Comparison of ENCODE assay signal across 16 cellular contexts in the genomic region with DNA sequence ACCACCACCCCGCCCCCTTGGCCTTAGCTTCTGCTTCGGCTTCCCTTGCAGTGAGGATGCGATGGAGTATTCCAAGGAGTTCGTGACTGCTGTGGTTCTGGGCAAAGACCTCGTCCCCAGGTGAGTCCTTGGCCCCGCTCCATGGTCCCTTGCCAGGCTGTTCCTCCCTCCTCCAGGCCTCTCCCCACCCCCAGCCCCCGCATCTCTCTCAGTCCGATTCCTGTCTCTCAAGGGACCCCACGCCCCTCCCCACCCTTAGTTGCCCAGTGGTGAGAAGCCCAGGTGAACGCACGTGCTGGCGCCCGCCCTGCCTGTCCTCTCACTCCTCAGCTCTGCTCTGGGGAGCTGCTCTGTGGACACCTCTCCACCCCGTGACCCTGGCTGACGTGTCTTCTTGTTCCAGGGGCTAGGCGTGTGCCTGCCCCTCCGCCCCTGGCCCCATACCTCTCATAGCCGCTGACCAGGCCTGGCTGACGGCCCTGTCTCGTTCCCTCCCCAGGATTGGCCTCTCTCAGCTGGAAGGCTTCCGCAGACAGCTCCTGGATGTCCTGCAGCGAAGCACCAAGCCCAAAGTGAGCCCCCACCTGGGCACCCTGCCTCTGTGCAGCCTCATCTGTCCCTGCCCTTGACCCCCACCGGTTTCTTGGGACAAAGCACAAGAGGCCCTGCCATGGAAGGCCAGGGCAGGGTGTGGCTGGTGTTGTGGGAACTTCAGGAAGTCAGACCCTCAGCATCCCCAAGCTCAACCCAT. TPM values are rescaled to one million over a fixed set of nuclear protein-coding genes. Genes with fewer than 3 reads are reported as not detected.
DNase-seq lines count a peak whose midpoint lies in the region; ATAC-seq and TF ChIP-seq lines count a peak whose summit lies in the region.
"Had no signal": no experiment of that assay in that cellular context is flagged by ENCODE, and none has a peak within 500 bp of the region (broad histone marks: within the 10 kb centered on the region; RNA-seq: fewer than 3 reads in every experiment).

No MANE protein-coding gene starts in this region.

- 0 out of 3 replicates have a peak, but pooled peaks have one; percentile 2 for TF ChIP-seq CTCF in GM12872 (IDR thresholded peaks at IDR 0.05; ENCODE audit: insufficient read depth, low read depth, low read length)
- TF ChIP-seq CTCF in MM.1S (IDR thresholded peaks at IDR 0.05; ENCODE audit: low read length), result 0 out of 2 replicates have a peak, but pooled peaks have one; percentile 14
- TF ChIP-seq CTCF in WERI-Rb-1 (IDR thresholded peaks at IDR 0.05; ENCODE audit: low read depth, low read length), result peak; percentile 49
- peak; percentile 1 for TF ChIP-seq CTCF in fibroblast of pulmonary artery (IDR thresholded peaks at IDR 0.05; ENCODE audit: low read length, missing control alignments)
- no peak for TF ChIP-seq CTCF in mammary epithelial cell (conservative IDR thresholded peaks at IDR 0.05 in 1 of 2, IDR thresholded peaks at IDR 0.05 in 1 of 2; ENCODE audit: extremely low read depth in 1 of 2, insufficient read depth in 1 of 2, low read depth in 1 of 2, low read length in 2 of 2)
- no peak for TF ChIP-seq CTCF in sigmoid colon (IDR thresholded peaks at IDR 0.05)

- H3K9me3 ChIP-seq in MM.1S (replicated peaks; ENCODE audit: insufficient read depth, low read length) (no peaks in the 10 kb centered on the region), WERI-Rb-1 (ENCODE audit: severe bottlenecking) (no peaks in the 10 kb centered on the region), mammary epithelial cell (replicated peaks; ENCODE audit: insufficient read depth, low read length) (no peaks in the 10 kb centered on the region), sigmoid colon (no peaks in the 10 kb centered on the region)
- H3K9me3 ChIP-seq: MG63 had no signal

- TF ChIP-seq EP300 in sigmoid colon (IDR thresholded peaks at IDR 0.05), result no peak

- BruUV-seq in mammary epithelial cell (replicated peaks; lab: Mats Ljungman, UMichigan), result no TSS peak

- in situ Hi-C loops in mammary epithelial cell (cut with MboI; ENCODE audit: low sequenced_read_pairs in 2 of 2), result loop anchor here (5.0 to 25.0 kb wide), 2 partner anchors 61 to 276 kb away; no protein-coding TSS in a partner anchor

- H3K4me1 ChIP-seq in MM.1S (ENCODE audit: low read length) (no peaks in the 10 kb centered on the region), mammary epithelial cell (ENCODE audit: insufficient read depth, low read length) (no peaks in the 10 kb centered on the region), sigmoid colon (peaks cover 0 to 10% (median 6%) of the 10 kb centered on the region in 4 donors)

- ATAC-seq in HG03432 (IDR thresholded peaks at IDR 0.05; ENCODE audit: unreplicated experiment), result no peak
- ATAC-seq: CD8-positive, alpha-beta T cell had no signal

- 84% methylated on average over 6 of the region's 23 CpGs for WGBS in mammary epithelial cell (ENCODE audit: low coverage, missing lambda C conversion rate)
- WGBS in sigmoid colon, 2 donors, result 90 to 91% methylated on average over 23 of the region's 23 CpGs

- CTCF ChIA-PET in mammary epithelial cell (lab: Charles Lee; ENCODE audit: low non-redundant PET), result interaction anchor here (0.6 kb wide), 1 partner anchor 76 kb away, joined by 3 read pairs; no protein-coding TSS in a partner anchor

- H2AFZ ChIP-seq in MM.1S (ENCODE audit: low read length), result no peak overlapping the region
- H2AFZ ChIP-seq in mammary epithelial cell (ENCODE audit: low read depth, low read length), result no peak overlapping the region

- H3K27me3 ChIP-seq in MM.1S (replicated peaks; ENCODE audit: insufficient read depth, low read length) (peaks cover 72% of the 10 kb centered on the region), WERI-Rb-1 (ENCODE audit: insufficient read depth, low read depth, severe bottlenecking) (no peaks in the 10 kb centered on the region), mammary epithelial cell (ENCODE audit: insufficient read depth, low read length) (no peaks in the 10 kb centered on the region), sigmoid colon (no peaks in the 10 kb centered on the region)
- H3K27me3 ChIP-seq: MG63 had no signal

- H3K4me2 ChIP-seq in MM.1S (ENCODE audit: low read depth, low read length) (no peak overlapping the region), mammary epithelial cell (ENCODE audit: insufficient read depth, low read depth, low read length) (no peak overlapping the region)

- H3K27ac ChIP-seq in MM.1S (ENCODE audit: low read length) (no peak overlapping the region), WERI-Rb-1 (no peak overlapping the region), mammary epithelial cell (ENCODE audit: insufficient read depth, low read depth, low read length) (no peak overlapping the region), sigmoid colon (no peak overlapping the region)

- no peak for DNase-seq in MM.1S
- DNase-seq in WERI-Rb-1, result peak; percentile 42
- DNase-seq in fibroblast of pulmonary artery (ENCODE audit: low read depth), result no peak
- DNase-seq in EL, result no peak
- DNase-seq in mammary epithelial cell, result no peak
- no peak for DNase-seq in sigmoid colon
- DNase-seq: CD8-positive, alpha-beta T cell; DND-41; GF-D8; H7; MG63; NCI-H1105; NCI-H1694; SIG-M5 had no signal

- H3K9ac ChIP-seq in MM.1S (ENCODE audit: low read length) (no peak overlapping the region), mammary epithelial cell (ENCODE audit: insufficient read depth, low read length) (no peak overlapping the region)

- intact Hi-C loops in mammary epithelial cell (cut with micrococcal nuclease) (no loop called here), sigmoid colon (cut with DNase I) (no loop called here)

- no peaks in the 10 kb centered on the region for H3K9me2 ChIP-seq in MM.1S (replicated peaks; ENCODE audit: insufficient read depth, low read length)

- H3K79me2 ChIP-seq in MM.1S (ENCODE audit: low read length) (no peaks in the 10 kb centered on the region), mammary epithelial cell (ENCODE audit: insufficient read depth, low read length) (no peaks in the 10 kb centered on the region)

- no peaks in the 10 kb centered on the region for H3F3A ChIP-seq in MM.1S (ENCODE audit: insufficient read depth, low read length)

- no peak for TF ChIP-seq POLR2A in sigmoid colon (IDR thresholded peaks at IDR 0.05)

- dilution Hi-C loops in mammary epithelial cell (cut with HindIII; ENCODE audit: low sequenced_read_pairs), result no loop called here

- H3K4me3 ChIP-seq in MM.1S (ENCODE audit: low read length) (no peak overlapping the region), WERI-Rb-1 (ENCODE audit: low read depth, low read length) (no peak overlapping the region), fibroblast of pulmonary artery (replicated peaks; ENCODE audit: low read depth, low read length) (no peak overlapping the region), mammary epithelial cell (replicated peaks in 1 of 3; ENCODE audit: insufficient read depth in 1 of 3, low read depth in 2 of 3, low read length in 3 of 3) (no peak overlapping the region), sigmoid colon (no peak overlapping the region)
- H3K4me3 ChIP-seq: MG63 had no signal

- H4K20me1 ChIP-seq in MM.1S (ENCODE audit: insufficient read depth, low read length) (no peaks in the 10 kb centered on the region), mammary epithelial cell (ENCODE audit: insufficient read depth, low read length) (no peaks in the 10 kb centered on the region)

- H3K36me3 ChIP-seq in MM.1S (replicated peaks; ENCODE audit: insufficient read depth, low read length), result no peaks in the 10 kb centered on the region
- H3K36me3 ChIP-seq in WERI-Rb-1, result no peaks in the 10 kb centered on the region
- H3K36me3 ChIP-seq in mammary epithelial cell (ENCODE audit: insufficient read depth, low read length), result no peaks in the 10 kb centered on the region
- H3K36me3 ChIP-seq in sigmoid colon, result peaks cover 0 to 63% (median 20%) of the 10 kb centered on the region in 4 donors
- H3K36me3 ChIP-seq: MG63 had no signal

RNA-seq across cellular contexts. Expression of a gene that starts 14.6 kb away (rescaled TPM):
- under 1 TPM; under 0.01 to 0.26 TPM for total RNA-seq in mammary epithelial cell
- 0.16 TPM for polyA plus RNA-seq in mammary epithelial cell
- polyA minus RNA-seq in mammary epithelial cell, result not detected
- under 1 TPM; under 0.01 to 0.83 (median 0.60) TPM for total RNA-seq in sigmoid colon
- 1 to 10 TPM in 2 of 3 donors, under 1 TPM in 1; 0.46 to 6.4 (median 1.8) TPM for polyA plus RNA-seq in sigmoid colon

RNA-seq across cellular contexts. Expression of a gene that starts 54.6 kb away (rescaled TPM):
- total RNA-seq in mammary epithelial cell, result 10 to 100 TPM; 48.2 to 99.7 TPM
- polyA plus RNA-seq in mammary epithelial cell, result 202 TPM
- polyA minus RNA-seq in mammary epithelial cell, result 79.7 TPM
- 10 to 100 TPM; 39.9 to 64.7 (median 57.4) TPM for total RNA-seq in sigmoid colon
- polyA plus RNA-seq in sigmoid colon, result 100 to 1,000 TPM; 139 to 224 (median 148) TPM

RNA-seq across cellular contexts. Expression of a gene that starts 54.9 kb away (rescaled TPM):
- total RNA-seq in mammary epithelial cell (10 to 100 TPM; 11.7 to 46.1 TPM), sigmoid colon (1 to 10 TPM; 5.3 to 8.0 (median 7.0) TPM)
- polyA plus RNA-seq in mammary epithelial cell (65.0 TPM), sigmoid colon (10 to 100 TPM in 2 of 3 donors, 1 to 10 TPM in 1; 4.2 to 39.1 (median 11.3) TPM)
- 96.1 TPM for polyA minus RNA-seq in mammary epithelial cell

RNA-seq across cellular contexts. Expression of a gene that starts 57.6 kb away (rescaled TPM):
- total RNA-seq in mammary epithelial cell (under 1 TPM; 0.33 to 0.67 TPM), sigmoid colon (1 to 10 TPM; 1.8 to 4.2 (median 2.0) TPM)
- polyA plus RNA-seq in mammary epithelial cell (0.08 TPM), sigmoid colon (1 to 10 TPM; 1.8 to 6.2 (median 2.4) TPM)
- polyA minus RNA-seq in mammary epithelial cell, result not detected

Comparison
In these comparisons a context has a peak if more than half of its experiments do, and no peak if none do; other contexts are left out.
1. CTCF ChIP-seq: peak in GM12872 (single experiment), MM.1S (single experiment), WERI-Rb-1 (single experiment) and fibroblast of pulmonary artery (single experiment); none in mammary epithelial cell (0 of 2) and sigmoid colon (0 of 4).